ENCODE assay signal across 9 cellular contexts in the genomic region with DNA sequence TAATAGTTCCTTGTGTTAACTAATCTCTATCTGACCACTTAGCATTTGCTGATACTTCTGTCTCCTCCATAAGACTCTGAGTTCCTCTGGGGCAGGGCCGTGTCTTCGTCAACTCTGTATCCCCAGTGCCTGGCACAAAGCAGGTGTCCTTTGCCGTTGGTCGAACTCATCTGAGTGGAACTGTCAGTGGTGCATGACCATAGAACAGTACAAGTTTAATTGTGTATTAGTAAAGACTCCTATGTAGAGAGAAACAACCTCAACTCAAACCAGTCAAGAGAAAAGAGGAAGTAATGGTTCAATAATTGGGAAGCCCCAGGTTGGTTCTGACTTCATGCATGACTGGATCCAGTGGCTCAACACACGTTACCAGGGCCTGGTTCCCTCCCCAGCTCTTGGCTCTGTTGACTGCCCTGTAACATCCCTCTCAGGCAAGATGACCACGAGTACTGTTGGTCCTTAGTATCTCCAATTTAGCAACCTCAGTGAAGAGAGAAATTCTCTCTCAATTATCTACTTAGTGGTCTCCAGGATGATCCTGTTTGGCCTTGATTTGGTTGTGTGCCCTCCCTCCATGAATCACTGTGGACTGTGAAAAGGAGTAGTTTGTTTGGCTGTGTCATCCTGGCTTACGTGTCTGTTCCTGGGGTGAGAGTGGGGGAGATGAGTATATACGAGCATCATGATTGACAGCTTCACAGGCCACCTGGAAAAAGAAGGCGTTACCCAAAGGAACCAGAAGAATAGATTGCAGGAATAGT. TPM values are rescaled to one million over a fixed set of nuclear protein-coding genes. Genes with fewer than 3 reads are reported as not detected.
DNase-seq lines count a peak whose midpoint lies in the region; ATAC-seq, FAIRE-seq and TF ChIP-seq lines count a peak whose summit lies in the region.
"Had no signal": no experiment of that assay in that cellular context is flagged by ENCODE, and none has a peak within 500 bp of the region (broad histone marks: within the 10 kb centered on the region; RNA-seq: fewer than 3 reads in every experiment).

No MANE protein-coding gene starts in this region.

- BruUV-seq in Calu3 (replicated peaks; lab: Mats Ljungman, UMichigan): no TSS peak

- H3K4me1 Mint-ChIP-seq in Calu3 (ENCODE audit: low read depth, unreplicated experiment): no peaks in the 10 kb centered on the region

- intact Hi-C loops in Calu3 (cut with micrococcal nuclease; ENCODE audit: unreplicated experiment): no loop called here
- intact Hi-C loops in left colon (cut with DNase I, micrococcal nuclease): no loop called here
- intact Hi-C loops in left ventricle myocardium superior (cut with micrococcal nuclease): no loop called here

- H3K36me3 Mint-ChIP-seq in Calu3 (ENCODE audit: insufficient read depth, unreplicated experiment): no peaks in the 10 kb centered on the region

- in situ Hi-C loops in ACHN (cut with HindIII; ENCODE audit: low pct_ligation_motif_present, low pct_unique_long_range_greater_than_20kb, low sequenced_read_pairs): no loop called here

- no peak overlapping the region for H3K27ac Mint-ChIP-seq in Calu3 (ENCODE audit: unreplicated experiment)

- H3K4me3 Mint-ChIP-seq in Calu3 (ENCODE audit: low read depth, unreplicated experiment): no peak overlapping the region

- CTCF ChIA-PET in Calu3 (lab: Charles Lee): no interaction called here

- FAIRE-seq in D721Med (lab: Jason Lieb, UNC): no peak
- FAIRE-seq: islet of Langerhans had no signal

- no peaks in the 10 kb centered on the region for H3K9me3 Mint-ChIP-seq in Calu3 (ENCODE audit: low read depth, unreplicated experiment)

- TF ChIP-seq CTCF in D721Med (IDR thresholded peaks at IDR 0.05; ENCODE audit: insufficient read depth, missing control alignments) (no peak), Calu3 (IDR thresholded peaks at IDR 0.05; ENCODE audit: unreplicated experiment) (no peak)

- ATAC-seq in GM19324 (IDR thresholded peaks at IDR 0.05; ENCODE audit: low FRiP score, unreplicated experiment): peak; percentile 93
- ATAC-seq in HG03139 (IDR thresholded peaks at IDR 0.05; ENCODE audit: unreplicated experiment): peak; percentile 85
- ATAC-seq in left colon: no peak
- ATAC-seq in left ventricle myocardium superior: no peak

- peaks cover 15% of the 10 kb centered on the region for H3K27me3 Mint-ChIP-seq in Calu3 (ENCODE audit: unreplicated experiment)

- DNase-seq in ACHN (peak; percentile 85), SKM-1 treated with dmso at 0.1 percent for 144 hours (lab: John Stamatoyannopoulos, UW; ENCODE audit: unreplicated experiment) (peak; percentile 76), D721Med (ENCODE audit: insufficient read length, low spot score) (no peak), Calu3 (no peak), left colon (no peak), left ventricle myocardium superior (no peak)

RNA-seq across cellular contexts. Expression of a gene that starts 58.5 kb away (rescaled TPM):
- total RNA-seq in Calu3 (2022) (67.9 and 88.1 TPM in 2 replicates), left colon (10 to 100 TPM; 16.4 to 18.2 TPM), left ventricle myocardium superior (24.7 TPM)

Comparison
In these comparisons a context has a peak if more than half of its experiments do, and no peak if none do; other contexts are left out.
1. DNase-seq: peak in ACHN (single experiment) and SKM-1 treated with dmso at 0.1 percent for 144 hours (single experiment); none in D721Med (single experiment), Calu3 (single experiment), left colon (0 of 2) and left ventricle myocardium superior (single experiment).
2. ATAC-seq: peak in GM19324 (single experiment) and HG03139 (single experiment); none in left colon (single experiment) and left ventricle myocardium superior (single experiment).